Comparison of ENCODE assay signal across 10 cellular contexts in genomic region chr7:124945680-124946079, GRCh38.
"Had no signal": no experiment of that assay in that cellular context is flagged by ENCODE, and none has a peak within 500 bp of the region (broad histone marks: within the 10 kb centered on the region; RNA-seq: fewer than 3 reads in every experiment).

No MANE protein-coding gene starts in this region.

- H3K36me3 Mint-ChIP-seq: IgD-negative memory B cell had no signal

- H3K4me1 Mint-ChIP-seq: GM23338, IgD-negative memory B cell had no signal

- H3K4me2 ChIP-seq: GM23338 had no signal

- H3K36me3 ChIP-seq: HAP-1 had no signal

- H2AFZ ChIP-seq: GM23338 had no signal

- H3K4me3 ChIP-seq: GM23338, HAP-1 had no signal

- H3K4me3 Mint-ChIP-seq: GM23338, HFFc6, IgD-negative memory B cell had no signal

- H3K9me3 Mint-ChIP-seq: GM23338, HFFc6 had no signal

- FAIRE-seq: H1, H54 had no signal

- ATAC-seq: GM23338, HCT116 had no signal

- H3K4me1 ChIP-seq: HAP-1 had no signal

- H3K9me3 ChIP-seq: HAP-1 had no signal

- H3K27ac ChIP-seq: HL-60 had no signal

- DNase-seq: HFFc6, Kasumi-1, KG1 had no signal

- H3K27ac Mint-ChIP-seq: GM23338, HFFc6, IgD-negative memory B cell had no signal
